Comparison of ENCODE assay signal across 8 cellular contexts in genomic region chr10:77165445-77166316, GRCh38.
A peak's percentile ranks its signal among the peaks of the same experiment; 100 is the strongest.
DNase-seq lines count a peak whose midpoint lies in the region; ATAC-seq, FAIRE-seq and TF ChIP-seq lines count a peak whose summit lies in the region.

No MANE protein-coding gene starts in this region.

- H3K9me3 ChIP-seq in A549 (no peaks in the 10 kb centered on the region), neural cell (ENCODE audit: low read length) (no peaks in the 10 kb centered on the region)

- H3K4me2 ChIP-seq in A549 (no peak overlapping the region; the same call in 2 of the 3 replicates), neural cell (ENCODE audit: low read length) (no peak overlapping the region)

- no peaks in the 10 kb centered on the region for H3F3A ChIP-seq in neural cell (ENCODE audit: insufficient read depth, low read length, poor library complexity, severe bottlenecking)

- POLR2A ChIA-PET in A549 (lab: Yijun Ruan, JAX) = interaction anchor here (0.7 to 0.8 kb wide), 3 partner anchors 472 to 576 kb away, joined by 3 to 4 read pairs (median 4); partner anchors contain the start of gene KCNMA1

- peak; percentile 86 for TF ChIP-seq CTCF in A549 (IDR thresholded peaks at IDR 0.05)
- TF ChIP-seq CTCF in GM12872 (IDR thresholded peaks at IDR 0.05; ENCODE audit: insufficient read depth, low read depth, low read length) = peak; percentile 73
- peak; percentile 80 for TF ChIP-seq CTCF in fibroblast of pulmonary artery (IDR thresholded peaks at IDR 0.05; ENCODE audit: low read length, missing control alignments)
- peak; percentile 86 for TF ChIP-seq CTCF in neural cell (IDR thresholded peaks at IDR 0.05; ENCODE audit: poor library complexity, severe bottlenecking)

- CTCF ChIA-PET in A549 (lab: Yijun Ruan, JAX) = interaction anchor here (0.6 to 16.7 kb wide), 82 partner anchors 9 to 746 kb away, joined by 3 to 627 read pairs (median 3); partner anchors contain the start of gene KCNMA1

- 32% methylated on average over 16 of the region's 16 CpGs for WGBS in A549 (ENCODE audit: missing lambda C conversion rate)

- peaks cover 48% of the 10 kb centered on the region for H3K4me1 ChIP-seq in A549

- DNase-seq in A549 (ENCODE audit: low read depth in 1 of 2, low spot score in 1 of 2) (peak; percentile 40 to 68), NCI-H526 (lab: John Stamatoyannopoulos, UW) (peak; percentile 48 to 76), fibroblast of pulmonary artery (ENCODE audit: low read depth) (peak; percentile 76)
- DNase-seq in activated CD8-positive, alpha-beta memory T cell treated with anti-CD3 and anti-CD28 coated beads, Interleukin-2, amount 50 U/mL, for 48 hours = peak; percentile 54

- no peaks in the 10 kb centered on the region for H3K79me2 ChIP-seq in neural cell (replicated peaks; ENCODE audit: insufficient read depth, low read length)

- H2AFZ ChIP-seq in neural cell (ENCODE audit: low read depth, low read length) = no peak overlapping the region

- no peaks in the 10 kb centered on the region for H3K9me2 ChIP-seq in neural cell (ENCODE audit: insufficient read depth, low read length)

- H3K27me3 ChIP-seq in neural cell (ENCODE audit: insufficient read depth, low read depth, low read length) = no peaks in the 10 kb centered on the region

- no peak for TF ChIP-seq EP300 in A549 (IDR thresholded peaks at IDR 0.05)
- no peak for TF ChIP-seq EP300 in neural cell (conservative IDR thresholded peaks at IDR 0.05; ENCODE audit: poor library complexity, severe bottlenecking)

- no peaks in the 10 kb centered on the region for H3K36me3 ChIP-seq in neural cell (ENCODE audit: insufficient read depth, low read length)

- TF ChIP-seq RAD21 in A549 (conservative IDR thresholded peaks at IDR 0.05 in 1 of 2, IDR thresholded peaks at IDR 0.05 in 1 of 2) (peak; percentile 87 to 90), neural cell (conservative IDR thresholded peaks at IDR 0.05) (peak; percentile 94)

- no peak overlapping the region for H3K9ac ChIP-seq in neural cell (ENCODE audit: low read length)

- peak; percentile 73 for FAIRE-seq in A549 (lab: Jason Lieb, UNC)

- peak overlapping the region in 1 of 2 experiments; percentile 81; a peak in 4 of 6 replicates for H3K27ac ChIP-seq in A549
- H3K27ac ChIP-seq in neural cell (ENCODE audit: low read length) = no peak overlapping the region

- no peak overlapping the region for H3K4me3 ChIP-seq in A549
- no peak overlapping the region for H3K4me3 ChIP-seq in fibroblast of pulmonary artery (replicated peaks; ENCODE audit: low read depth, low read length)
- H3K4me3 ChIP-seq in neural cell (ENCODE audit: low read length) = no peak overlapping the region

- ATAC-seq in A549 = peak; percentile 44 to 71; a peak in 5 of 6 replicates
- ATAC-seq in HG03378 (IDR thresholded peaks at IDR 0.05; ENCODE audit: unreplicated experiment) = peak; percentile 72
- ATAC-seq in HG03571 (IDR thresholded peaks at IDR 0.05; ENCODE audit: unreplicated experiment) = no peak

- H4K20me1 ChIP-seq in neural cell (ENCODE audit: insufficient read depth) = no peaks in the 10 kb centered on the region

- no peak for TF ChIP-seq POLR2A in A549 (IDR thresholded peaks at IDR 0.05; ENCODE audit: low read length)

TF ChIP-seq in A549, 52 proteins besides CTCF, POLR2A, EP300 and RAD21:
- TF ChIP-seq SMC3 (IDR thresholded peaks at IDR 0.05) (peak; percentile 68), NPAS2 (CRISPR knock-in tag; IDR thresholded peaks at IDR 0.05; ENCODE audit: borderline replicate concordance) (no peak)

TF ChIP-seq in neural cell, 6 proteins besides CTCF, POLR2A, EP300 and RAD21:
- TF ChIP-seq EZH2 (IDR thresholded peaks at IDR 0.05; ENCODE audit: borderline replicate concordance, insufficient read depth, low read length, poor library complexity, severe bottlenecking) = no peak
- TF ChIP-seq, protein P1, sequence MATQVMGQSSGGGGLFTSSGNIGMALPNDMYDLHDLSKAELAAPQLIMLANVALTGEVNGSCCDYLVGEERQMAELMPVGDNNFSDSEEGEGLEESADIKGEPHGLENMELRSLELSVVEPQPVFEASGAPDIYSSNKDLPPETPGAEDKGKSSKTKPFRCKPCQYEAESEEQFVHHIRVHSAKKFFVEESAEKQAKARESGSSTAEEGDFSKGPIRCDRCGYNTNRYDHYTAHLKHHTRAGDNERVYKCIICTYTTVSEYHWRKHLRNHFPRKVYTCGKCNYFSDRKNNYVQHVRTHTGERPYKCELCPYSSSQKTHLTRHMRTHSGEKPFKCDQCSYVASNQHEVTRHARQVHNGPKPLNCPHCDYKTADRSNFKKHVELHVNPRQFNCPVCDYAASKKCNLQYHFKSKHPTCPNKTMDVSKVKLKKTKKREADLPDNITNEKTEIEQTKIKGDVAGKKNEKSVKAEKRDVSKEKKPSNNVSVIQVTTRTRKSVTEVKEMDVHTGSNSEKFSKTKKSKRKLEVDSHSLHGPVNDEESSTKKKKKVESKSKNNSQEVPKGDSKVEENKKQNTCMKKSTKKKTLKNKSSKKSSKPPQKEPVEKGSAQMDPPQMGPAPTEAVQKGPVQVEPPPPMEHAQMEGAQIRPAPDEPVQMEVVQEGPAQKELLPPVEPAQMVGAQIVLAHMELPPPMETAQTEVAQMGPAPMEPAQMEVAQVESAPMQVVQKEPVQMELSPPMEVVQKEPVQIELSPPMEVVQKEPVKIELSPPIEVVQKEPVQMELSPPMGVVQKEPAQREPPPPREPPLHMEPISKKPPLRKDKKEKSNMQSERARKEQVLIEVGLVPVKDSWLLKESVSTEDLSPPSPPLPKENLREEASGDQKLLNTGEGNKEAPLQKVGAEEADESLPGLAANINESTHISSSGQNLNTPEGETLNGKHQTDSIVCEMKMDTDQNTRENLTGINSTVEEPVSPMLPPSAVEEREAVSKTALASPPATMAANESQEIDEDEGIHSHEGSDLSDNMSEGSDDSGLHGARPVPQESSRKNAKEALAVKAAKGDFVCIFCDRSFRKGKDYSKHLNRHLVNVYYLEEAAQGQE (IDR thresholded peaks at IDR 0.05; ENCODE audit: borderline replicate concordance) = no peak
- TF ChIP-seq TAF1 (IDR thresholded peaks at IDR 0.05; ENCODE audit: low read depth) = no peak
- TF ChIP-seq SMC3 (conservative IDR thresholded peaks at IDR 0.05; ENCODE audit: poor library complexity) = peak; percentile 91
- no peak for TF ChIP-seq MXI1 (conservative IDR thresholded peaks at IDR 0.05; ENCODE audit: poor library complexity, severe bottlenecking)
